ENCODE assay signal across 8 cellular contexts in the genomic region with DNA sequence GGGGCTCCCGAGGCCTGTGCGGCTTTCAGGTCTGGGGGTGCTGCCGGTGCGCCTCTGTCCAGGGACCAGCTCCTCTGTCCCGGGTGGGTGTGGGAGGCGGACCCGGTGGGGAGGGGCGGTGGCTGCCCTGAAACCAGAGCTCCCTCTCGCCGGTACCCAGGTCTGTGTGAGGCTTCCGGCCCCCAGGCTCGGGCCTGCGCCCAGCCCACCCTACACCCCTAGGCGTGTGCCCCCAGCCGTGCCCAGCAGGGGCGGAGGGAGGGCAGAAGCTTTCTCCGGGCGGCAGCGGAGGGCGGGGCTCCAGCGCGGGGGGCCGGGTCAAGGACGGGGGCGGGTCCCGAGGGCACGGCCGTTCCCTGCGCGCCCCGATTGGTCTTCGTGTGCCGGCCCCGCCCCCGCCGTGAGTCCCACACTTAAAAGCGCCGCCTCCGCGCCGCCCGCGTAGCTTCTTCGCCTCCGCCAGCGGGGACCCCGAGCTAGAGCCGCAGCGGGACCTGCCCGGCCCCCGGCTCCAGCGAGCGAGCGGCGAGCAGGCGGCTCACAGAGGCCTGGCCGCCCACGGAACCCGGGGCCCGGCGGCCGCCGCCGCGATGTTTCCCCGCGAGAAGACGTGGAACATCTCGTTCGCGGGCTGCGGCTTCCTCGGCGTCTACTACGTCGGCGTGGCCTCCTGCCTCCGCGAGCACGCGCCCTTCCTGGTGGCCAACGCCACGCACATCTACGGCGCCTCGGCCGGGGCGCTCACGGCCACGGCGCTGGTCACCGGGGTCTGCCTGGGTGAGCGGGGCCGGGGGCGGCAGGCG. TPM values are rescaled to one million over a fixed set of nuclear protein-coding genes. Genes with fewer than 3 reads are reported as not detected.
DNase-seq lines count a peak whose midpoint lies in the region.

No MANE protein-coding gene starts in this region.

- no peaks in the 10 kb centered on the region for H3K9me3 Mint-ChIP-seq in activated naive CD4-positive, alpha-beta T cell treated with anti-CD3 and anti-CD28 coated beads, Interleukin-2, amount 10 ng/mL, durations not matched to agents 7 days and 5 days

- peaks cover 2% of the 10 kb centered on the region for H3K36me3 Mint-ChIP-seq in activated naive CD4-positive, alpha-beta T cell treated with anti-CD3 and anti-CD28 coated beads, Interleukin-2, amount 10 ng/mL, durations not matched to agents 7 days and 5 days

- CTCF ChIA-PET in activated naive CD4-positive, alpha-beta T cell treated with anti-CD3 and anti-CD28 coated beads, Interleukin-2, amount 10 ng/mL, durations not matched to agents 7 days and 5 days (lab: Charles Lee) = no interaction called here

- H3K27me3 Mint-ChIP-seq in activated naive CD4-positive, alpha-beta T cell treated with anti-CD3 and anti-CD28 coated beads, Interleukin-2, amount 10 ng/mL, durations not matched to agents 7 days and 5 days = no peaks in the 10 kb centered on the region

- peaks cover 15% of the 10 kb centered on the region for H3K4me1 Mint-ChIP-seq in activated naive CD4-positive, alpha-beta T cell treated with anti-CD3 and anti-CD28 coated beads, Interleukin-2, amount 10 ng/mL, durations not matched to agents 7 days and 5 days

- DNase-seq in GDM1 (lab: John Stamatoyannopoulos, UW) = peak; percentile 82
- peak; percentile 79 for DNase-seq in H4 (ENCODE audit: low spot score)
- peak; percentile 83 for DNase-seq in M059J (ENCODE audit: low read depth)
- DNase-seq in SK-N-DZ (ENCODE audit: low spot score) = peak; percentile 84
- DNase-seq in activated naive CD4-positive, alpha-beta T cell treated with anti-CD3 and anti-CD28 coated beads, Interleukin-2, amount 10 ng/mL, durations not matched to agents 7 days and 5 days = peak; percentile 93
- peak; percentile 91 for DNase-seq in globus pallidus (ENCODE audit: low spot score)
- DNase-seq in occipital lobe (lab: John Stamatoyannopoulos, UW) = peak; percentile 80

- H3K4me3 Mint-ChIP-seq in activated naive CD4-positive, alpha-beta T cell treated with anti-CD3 and anti-CD28 coated beads, Interleukin-2, amount 10 ng/mL, durations not matched to agents 7 days and 5 days = peak overlapping the region; percentile 82

- H3K27ac ChIP-seq in temporal lobe (ENCODE audit: low read depth, low read length) = peak overlapping the region; percentile 55

- peak overlapping the region; percentile 90 for H3K27ac Mint-ChIP-seq in activated naive CD4-positive, alpha-beta T cell treated with anti-CD3 and anti-CD28 coated beads, Interleukin-2, amount 10 ng/mL, durations not matched to agents 7 days and 5 days

RNA-seq across cellular contexts. Expression of a gene that starts 0.6 kb away (rescaled TPM):
- 13.4 and 22.8 TPM in 2 replicates for total RNA-seq in H4 (2014; rRNA removed; shearing (Covaris generic))
- 27.8 and 50.0 TPM in 2 replicates for total RNA-seq in M059J (2014; rRNA removed; shearing (Covaris generic))
- 23.7 and 25.9 TPM in 2 replicates for polyA plus RNA-seq in SK-N-DZ (2014; cell fraction: cytosol; rRNA removed)
- 119 and 135 TPM in 2 replicates for polyA plus RNA-seq in SK-N-DZ (2014; cell fraction: nucleus; rRNA removed)
- 5.3 TPM for total RNA-seq in occipital lobe
- 4.4 TPM for total RNA-seq in temporal lobe

RNA-seq across cellular contexts. Expression of a gene that starts 8.4 kb away (rescaled TPM):
- not detected in 2 replicates for total RNA-seq in H4 (2014; rRNA removed; shearing (Covaris generic))
- total RNA-seq in M059J (2014; rRNA removed; shearing (Covaris generic)) = 2.1 and 9.6 TPM in 2 replicates
- polyA plus RNA-seq in SK-N-DZ (2014; cell fraction: cytosol; rRNA removed) = 25.4 and 33.1 TPM in 2 replicates
- 281 and 344 TPM in 2 replicates for polyA plus RNA-seq in SK-N-DZ (2014; cell fraction: nucleus; rRNA removed)
- total RNA-seq in occipital lobe = 0.31 TPM
- total RNA-seq in temporal lobe = under 0.01 TPM

RNA-seq across cellular contexts. Expression of a gene that starts 9.6 kb away (rescaled TPM):
- total RNA-seq in H4 (2014; rRNA removed; shearing (Covaris generic)) = 1,137 and 1,147 TPM in 2 replicates
- 714 and 877 TPM in 2 replicates for total RNA-seq in M059J (2014; rRNA removed; shearing (Covaris generic))
- polyA plus RNA-seq in SK-N-DZ (2014; cell fraction: cytosol; rRNA removed) = 565 and 971 TPM in 2 replicates
- 537 and 699 TPM in 2 replicates for polyA plus RNA-seq in SK-N-DZ (2014; cell fraction: nucleus; rRNA removed)
- total RNA-seq in occipital lobe (227 TPM), temporal lobe (250 TPM)

RNA-seq across cellular contexts. Expression of a gene that starts 13.4 kb away (rescaled TPM):
- 825 and 1,008 TPM in 2 replicates for total RNA-seq in H4 (2014; rRNA removed; shearing (Covaris generic))
- total RNA-seq in M059J (2014; rRNA removed; shearing (Covaris generic)) = 588 and 642 TPM in 2 replicates
- polyA plus RNA-seq in SK-N-DZ (2014; cell fraction: cytosol; rRNA removed) = 190 and 218 TPM in 2 replicates
- 299 and 307 TPM in 2 replicates for polyA plus RNA-seq in SK-N-DZ (2014; cell fraction: nucleus; rRNA removed)
- 44.1 TPM for total RNA-seq in occipital lobe
- 28.5 TPM for total RNA-seq in temporal lobe

RNA-seq across cellular contexts. Expression of a gene that starts 14.3 kb away (rescaled TPM):
- 2.2 and 4.2 TPM in 2 replicates for total RNA-seq in H4 (2014; rRNA removed; shearing (Covaris generic))
- 3.3 and 8.2 TPM in 2 replicates for total RNA-seq in M059J (2014; rRNA removed; shearing (Covaris generic))
- polyA plus RNA-seq in SK-N-DZ (2014; cell fraction: cytosol; rRNA removed) = 23.1 and 29.8 TPM in 2 replicates
- 204 and 229 TPM in 2 replicates for polyA plus RNA-seq in SK-N-DZ (2014; cell fraction: nucleus; rRNA removed)
- total RNA-seq in occipital lobe = 5.1 TPM
- total RNA-seq in temporal lobe = 4.9 TPM

Comparison
In these comparisons a context has a peak if more than half of its experiments do, and no peak if none do; other contexts are left out.
1. Peak in every context shown above with its lines: DNase-seq and H3K27ac ChIP-seq.